ENCODE assay signal across 1 cellular context in the genomic region with DNA sequence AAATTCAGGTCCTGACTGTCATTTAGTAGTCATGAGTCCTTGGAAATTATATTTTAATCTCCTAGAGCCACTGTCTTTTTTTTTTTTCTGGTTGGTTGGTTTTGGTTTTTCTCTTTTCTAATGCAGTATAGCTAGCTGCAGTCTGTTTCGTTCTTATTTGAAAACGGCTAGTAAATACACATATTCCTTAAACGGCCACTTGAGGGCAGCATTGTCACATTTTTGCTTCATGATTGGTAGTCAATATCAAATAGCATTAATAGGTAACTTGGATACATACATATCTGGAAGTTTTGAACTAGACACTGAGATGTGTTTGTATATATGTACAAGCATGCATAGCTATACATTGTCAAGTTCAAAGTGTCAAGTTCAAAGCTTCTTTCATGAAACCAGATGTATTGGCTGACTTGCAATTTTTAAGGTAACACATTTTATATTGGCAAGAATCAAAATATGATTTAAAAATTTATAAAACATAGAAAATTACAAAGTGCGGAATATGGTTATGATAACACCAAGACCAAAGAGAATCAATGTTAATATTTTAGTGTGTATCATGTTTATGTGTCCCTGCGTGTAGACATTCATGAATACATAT.
TF ChIP-seq lines count a peak whose summit lies in the region.

No MANE protein-coding gene starts in this region.

TF ChIP-seq in H1, 55 proteins besides CTCF, POLR2A, EP300 and RAD21:
- TF ChIP-seq SP2 (IDR thresholded peaks at IDR 0.05; ENCODE audit: low read length), result no peak
- no peak for TF ChIP-seq EGR1 (IDR thresholded peaks at IDR 0.05; ENCODE audit: borderline replicate concordance, low read depth, low read length)
- no peak for TF ChIP-seq POLR2AphosphoS5 (IDR thresholded peaks at IDR 0.05; ENCODE audit: low read depth, low read length)
- no peak for TF ChIP-seq RNF2 (IDR thresholded peaks at IDR 0.05; ENCODE audit: borderline replicate concordance, low read depth, low read length, missing control alignments, poor library complexity, severe bottlenecking)
- no peak for TF ChIP-seq BCL11A (IDR thresholded peaks at IDR 0.05; ENCODE audit: low read depth in 2 of 2, low read length in 2 of 2)
- no peak for TF ChIP-seq ATF2 (IDR thresholded peaks at IDR 0.05; ENCODE audit: low read length)
- TF ChIP-seq KDM4A (IDR thresholded peaks at IDR 0.05; ENCODE audit: low read depth, low read length, severe bottlenecking), result no peak
- no peak for TF ChIP-seq SUZ12 (IDR thresholded peaks at IDR 0.05; ENCODE audit: low read length)
- no peak for TF ChIP-seq CREB1 (IDR thresholded peaks at IDR 0.05)
- TF ChIP-seq CEBPB (IDR thresholded peaks at IDR 0.05; ENCODE audit: low read depth, low read length), result no peak
- TF ChIP-seq, protein P1, sequence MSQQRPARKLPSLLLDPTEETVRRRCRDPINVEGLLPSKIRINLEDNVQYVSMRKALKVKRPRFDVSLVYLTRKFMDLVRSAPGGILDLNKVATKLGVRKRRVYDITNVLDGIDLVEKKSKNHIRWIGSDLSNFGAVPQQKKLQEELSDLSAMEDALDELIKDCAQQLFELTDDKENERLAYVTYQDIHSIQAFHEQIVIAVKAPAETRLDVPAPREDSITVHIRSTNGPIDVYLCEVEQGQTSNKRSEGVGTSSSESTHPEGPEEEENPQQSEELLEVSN (IDR thresholded peaks at IDR 0.05), result no peak
- TF ChIP-seq, protein P2, sequence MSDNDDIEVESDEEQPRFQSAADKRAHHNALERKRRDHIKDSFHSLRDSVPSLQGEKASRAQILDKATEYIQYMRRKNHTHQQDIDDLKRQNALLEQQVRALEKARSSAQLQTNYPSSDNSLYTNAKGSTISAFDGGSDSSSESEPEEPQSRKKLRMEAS (IDR thresholded peaks at IDR 0.05), result no peak
- no peak for TF ChIP-seq CTBP2 (IDR thresholded peaks at IDR 0.05; ENCODE audit: borderline replicate concordance, insufficient read depth, insufficient read length, low read length)
- TF ChIP-seq RBBP5 (IDR thresholded peaks at IDR 0.05; ENCODE audit: borderline replicate concordance, low read depth, low read length), result no peak
